Comparison of ENCODE assay signal across 29 cellular contexts in genomic region chr5:31972558-31972957, GRCh38.
"Had no signal": no experiment of that assay in that cellular context is flagged by ENCODE, and none has a peak within 500 bp of the region (broad histone marks: within the 10 kb centered on the region; RNA-seq: fewer than 3 reads in every experiment).

No MANE protein-coding gene starts in this region.

- H3K36me3 Mint-ChIP-seq: activated naive CD4-positive, alpha-beta T cell treated with anti-CD3 and anti-CD28 coated beads, Interleukin-2, amount 10 ng/mL, durations not matched to agents 7 days and 5 days had no signal

- DNase-seq: activated CD4-positive, alpha-beta T cell treated with anti-CD3 and anti-CD28 coated beads, Interleukin-2, amount 50 U/mL, for 4 hours; activated CD8-positive, alpha-beta memory T cell treated with anti-CD3 and anti-CD28 coated beads, Interleukin-2, amount 50 U/mL, for 48 hours; activated effector memory CD4-positive, alpha-beta T cell treated with anti-CD3 and anti-CD28 coated beads, Interleukin-2, amount 50 U/mL, for 16 hours; activated naive CD4-positive, alpha-beta T cell treated with anti-CD3 and anti-CD28 coated beads, Interleukin-2, amount 10 ng/mL, durations not matched to agents 7 days and 5 days; amygdala; caudate nucleus; cortex of kidney; effector memory CD8-positive, alpha-beta T cell; erythroblast; gastrocnemius medialis; glutamatergic neuron; islet precursor cell; left ventricle myocardium inferior; mesendoderm; nephron progenitor cell; ovary; retina; stimulated activated CD4-positive, alpha-beta T cell treated with anti-CD3 and anti-CD28 coated beads, Interleukin-2, amount 100 ng/mL, for 24 hours; stimulated activated naive CD4-positive, alpha-beta T cell treated with Interleukin-2 at 50 U/mL for 16 hours; T1000; trophoblast cell; WERI-Rb-1 had no signal

- H3K4me3 Mint-ChIP-seq: activated naive CD4-positive, alpha-beta T cell treated with anti-CD3 and anti-CD28 coated beads, Interleukin-2, amount 10 ng/mL, durations not matched to agents 7 days and 5 days; effector memory CD8-positive, alpha-beta T cell; nephron progenitor cell had no signal

- H3K27ac ChIP-seq: gastrocnemius medialis, left ventricle myocardium inferior, neutrophil, ovary, prostate gland, SK-N-MC, skin epidermis, thoracic aorta, WERI-Rb-1 had no signal

- H3K36me3 ChIP-seq: gastrocnemius medialis, left ventricle myocardium inferior, neutrophil, ovary, prostate gland, thoracic aorta, WERI-Rb-1 had no signal

- H3K4me3 ChIP-seq: gastrocnemius medialis, left ventricle myocardium inferior, lung, ovary, prostate gland, SK-N-MC, skin epidermis, thoracic aorta had no signal

- H3K9me3 Mint-ChIP-seq: activated naive CD4-positive, alpha-beta T cell treated with anti-CD3 and anti-CD28 coated beads, Interleukin-2, amount 10 ng/mL, durations not matched to agents 7 days and 5 days; effector memory CD8-positive, alpha-beta T cell had no signal

- ATAC-seq: effector memory CD8-positive, alpha-beta T cell; gastrocnemius medialis; sciatic nerve had no signal

- H3K27ac Mint-ChIP-seq: activated naive CD4-positive, alpha-beta T cell treated with anti-CD3 and anti-CD28 coated beads, Interleukin-2, amount 10 ng/mL, durations not matched to agents 7 days and 5 days; effector memory CD8-positive, alpha-beta T cell; nephron progenitor cell had no signal

- H3K27me3 ChIP-seq: gastrocnemius medialis, neutrophil, ovary had no signal

- H3K27me3 Mint-ChIP-seq: effector memory CD8-positive, alpha-beta T cell had no signal

- H3K9me3 ChIP-seq: gastrocnemius medialis, left ventricle myocardium inferior, neutrophil, ovary, prostate gland, thoracic aorta had no signal

- H3K4me1 ChIP-seq: gastrocnemius medialis, prostate gland had no signal
